ENCODE assay signal across 11 cellular contexts in the genomic region with DNA sequence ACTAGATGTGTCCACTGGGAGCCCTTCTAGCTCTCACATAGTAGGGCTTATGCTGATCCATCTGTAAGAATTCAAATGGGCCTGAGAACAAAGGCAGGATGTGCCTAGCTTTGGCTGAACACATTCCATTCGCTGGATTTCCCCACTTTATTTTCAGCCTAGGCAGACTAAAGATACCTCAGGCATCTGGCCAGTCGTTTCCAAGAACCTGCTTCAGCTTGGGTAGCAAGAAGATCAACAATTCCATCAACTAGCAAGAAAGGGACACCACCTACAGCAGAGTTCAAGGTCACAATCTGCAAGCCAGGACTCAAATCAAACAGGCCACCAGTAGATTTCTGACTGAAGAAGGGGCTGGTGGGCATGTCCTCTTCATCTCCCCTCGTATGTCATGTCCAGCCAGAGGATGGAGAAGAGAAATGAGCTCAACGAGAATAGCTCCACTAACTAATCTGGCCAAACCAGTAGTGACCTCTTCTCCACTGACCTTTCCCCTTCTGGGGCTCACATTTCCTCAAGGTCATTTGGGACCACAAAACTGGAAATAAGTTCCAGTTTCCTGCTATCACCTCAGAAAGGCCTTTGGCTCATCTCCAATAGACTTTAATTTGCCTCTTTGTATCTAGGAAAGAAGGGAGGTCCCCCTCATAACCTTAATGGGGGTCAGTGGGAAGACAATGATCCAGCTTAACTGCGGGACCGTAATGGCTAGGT. TPM values are rescaled to one million over a fixed set of nuclear protein-coding genes. Genes with fewer than 3 reads are reported as not detected.
DNase-seq lines count a peak whose midpoint lies in the region; TF ChIP-seq lines count a peak whose summit lies in the region.
"Had no signal": no experiment of that assay in that cellular context is flagged by ENCODE, and none has a peak within 500 bp of the region (broad histone marks: within the 10 kb centered on the region; RNA-seq: fewer than 3 reads in every experiment).

No MANE protein-coding gene starts in this region.

- no peak for TF ChIP-seq POLR2A in tibial nerve (IDR thresholded peaks at IDR 0.05)

- no peak overlapping the region for H3K4me3 ChIP-seq in dorsolateral prefrontal cortex
- peak overlapping the region in 1 of 2 donors; percentile 1 for H3K4me3 ChIP-seq in muscle layer of duodenum (ENCODE audit: low read depth in 1 of 2, low read length in 2 of 2)
- no peak overlapping the region for H3K4me3 ChIP-seq in tibial nerve
- H3K4me3 ChIP-seq: ovary had no signal

- peak overlapping the region in 41 of 59 donors; percentile 1 to 97 (median 59) for H3K27ac ChIP-seq in dorsolateral prefrontal cortex
- peak overlapping the region; percentile 92 for H3K27ac ChIP-seq in muscle layer of duodenum (ENCODE audit: low read length)
- peak overlapping the region; percentile 54 to 99 (median 93) for H3K27ac ChIP-seq in tibial nerve
- H3K27ac ChIP-seq: VCaP had no signal

- TF ChIP-seq CTCF in dorsolateral prefrontal cortex (IDR thresholded peaks at IDR 0.05 in 54 of 56, conservative IDR thresholded peaks at IDR 0.05 in 2 of 56; ENCODE audit: low read depth in 1 of 56, partially characterized antibody in 56 of 56) (no peak), tibial nerve (IDR thresholded peaks at IDR 0.05) (no peak)

- peak in 1 of 2 donors; percentile 69 for TF ChIP-seq EP300 in tibial nerve (IDR thresholded peaks at IDR 0.05)

- no peaks in the 10 kb centered on the region for H3K9me3 ChIP-seq in muscle layer of duodenum (ENCODE audit: control insufficient read depth in 1 of 2, low read length in 2 of 2)
- no peaks in the 10 kb centered on the region for H3K9me3 ChIP-seq in tibial nerve
- H3K9me3 ChIP-seq: ovary had no signal

- intact Hi-C loops in dorsolateral prefrontal cortex (cut with DNase I): no loop called here

- 52 to 66% methylated on average over 6 of the region's 6 CpGs for WGBS in tibial nerve, 2 donors

- DNase-seq in activated effector memory CD4-positive, alpha-beta T cell treated with anti-CD3 and anti-CD28 coated beads, Interleukin-2, amount 50 U/mL, for 16 hours: peak; percentile 57
- no peak for DNase-seq in activated effector memory CD4-positive, alpha-beta T cell treated with Interleukin-2 at 50 U/mL for 16 hours
- DNase-seq in dorsolateral prefrontal cortex: no peak
- no peak for DNase-seq in tibial nerve (ENCODE audit: low spot score in 2 of 2)
- DNase-seq in effector CD8-positive, alpha-beta T cell (lab: John Stamatoyannopoulos, UW): no peak
- no peak for DNase-seq in NCI-H2171 (lab: John Stamatoyannopoulos, UW)
- DNase-seq in NCI-H748 (lab: John Stamatoyannopoulos, UW; ENCODE audit: unreplicated experiment): no peak

- H3K4me1 ChIP-seq in muscle layer of duodenum (ENCODE audit: control insufficient read depth in 1 of 2, insufficient read depth in 2 of 2, low read length in 2 of 2): peaks cover 51 to 59% of the 10 kb centered on the region in 2 donors
- peaks cover 0 to 92% (median 70%) of the 10 kb centered on the region in 4 donors for H3K4me1 ChIP-seq in tibial nerve

- H3K36me3 ChIP-seq in muscle layer of duodenum (ENCODE audit: control insufficient read depth in 1 of 2, insufficient read depth in 2 of 2, low read length in 2 of 2): peaks cover 0 to 4% of the 10 kb centered on the region in 2 donors
- no peaks in the 10 kb centered on the region for H3K36me3 ChIP-seq in tibial nerve
- H3K36me3 ChIP-seq: ovary had no signal

- no peaks in the 10 kb centered on the region for H3K27me3 ChIP-seq in dorsolateral prefrontal cortex
- no peaks in the 10 kb centered on the region for H3K27me3 ChIP-seq in muscle layer of duodenum (ENCODE audit: low read depth, low read length)
- H3K27me3 ChIP-seq in tibial nerve: no peaks in the 10 kb centered on the region
- H3K27me3 ChIP-seq: ovary had no signal

RNA-seq across cellular contexts. Expression of gene TXNIP, which starts 14.2 kb away (rescaled TPM):
- 100 to 1,000 TPM in 98 of 120 experiments, 10 to 100 TPM in 22; 36.4 to 580 (median 158) TPM for total RNA-seq in dorsolateral prefrontal cortex
- 1,000 to 10,000 TPM; 1,863 to 2,525 (median 2,185) TPM for total RNA-seq in tibial nerve

RNA-seq across cellular contexts. Expression of gene POLR3GL, which starts 17.7 kb away (rescaled TPM):
- total RNA-seq in dorsolateral prefrontal cortex (10 to 100 TPM; 13.1 to 24.6 (median 19.0) TPM), tibial nerve (10 to 100 TPM; 20.1 to 33.1 (median 28.9) TPM)

RNA-seq across cellular contexts. Expression of gene ANKRD34A, which starts 17.8 kb away (rescaled TPM):
- 10 to 100 TPM; 13.4 to 48.3 (median 29.4) TPM for total RNA-seq in dorsolateral prefrontal cortex
- total RNA-seq in tibial nerve: 1 to 10 TPM in 2 of 4 donors, under 1 TPM in 2; 0.39 to 2.4 (median 1.3) TPM

RNA-seq across cellular contexts. Expression of gene LIX1L, which starts 24.4 kb away (rescaled TPM):
- 10 to 100 TPM; 10.5 to 32.8 (median 17.8) TPM for total RNA-seq in dorsolateral prefrontal cortex
- 10 to 100 TPM; 30.8 to 57.1 (median 41.5) TPM for total RNA-seq in tibial nerve

RNA-seq across cellular contexts. Expression of gene HJV, which starts 39.4 kb away (rescaled TPM):
- total RNA-seq in dorsolateral prefrontal cortex: 1 to 10 TPM in 3 of 120 experiments, under 1 TPM in 39, not detected in 78; 0.20 to 1.2 (median 0.42) TPM
- not detected for total RNA-seq in tibial nerve
- total RNA-seq: activated naive CD4-positive, alpha-beta T cell treated with anti-CD3 and anti-CD28 coated beads, Interleukin-2, amount 50 U/mL, for 72 hours; ovary had no signal

Comparison
In these comparisons a context has a peak if more than half of its experiments do, and no peak if none do; other contexts are left out.
1. RNA of gene ANKRD34A, which starts 17.8 kb away (total RNA-seq): 13.4 to 48.3 TPM in dorsolateral prefrontal cortex; 0.39 to 2.4 TPM in tibial nerve; every median in the first group is over 4 times any median in the second.
2. Peak in every context shown above with its lines, with median percentiles within 50 percentile points of each other: H3K27ac ChIP-seq.